Comparison of ENCODE assay signal across 8 cellular contexts in genomic region chr6:11144393-11144829, GRCh38. TPM values are rescaled to one million over a fixed set of nuclear protein-coding genes. Genes with fewer than 3 reads are reported as not detected.
DNase-seq lines count a peak whose midpoint lies in the region; ATAC-seq and TF ChIP-seq lines count a peak whose summit lies in the region.

No MANE protein-coding gene starts in this region.

- peak; percentile 78 for DNase-seq in GM13977 (ENCODE audit: low spot score)
- DNase-seq in NOMO-1 treated with dmso at 0.1 percent for 144 hours (lab: John Stamatoyannopoulos, UW; ENCODE audit: unreplicated experiment), result peak; percentile 47
- peak; percentile 88 for DNase-seq in activated CD8-positive, alpha-beta memory T cell treated with anti-CD3 and anti-CD28 coated beads, Interleukin-2, amount 10 ng/mL, durations not matched to agents 7 days and 5 days
- DNase-seq in epidermal melanocyte (ENCODE audit: insufficient read length, low spot score), result peak; percentile 54
- peak; percentile 81 for DNase-seq in mucosa of gallbladder (ENCODE audit: low spot score)
- peak; percentile 86 for DNase-seq in stimulated activated CD8-positive, alpha-beta memory T cell treated with anti-CD3 and anti-CD28 coated beads, Interleukin-4, amount 100 ng/mL, for 48 hours

- no peaks in the 10 kb centered on the region for H3K36me3 Mint-ChIP-seq in activated CD8-positive, alpha-beta memory T cell treated with anti-CD3 and anti-CD28 coated beads, Interleukin-2, amount 10 ng/mL, durations not matched to agents 7 days and 5 days

- peak overlapping the region; percentile 74; the same call in 1 of the 2 replicates for H3K27ac ChIP-seq in ACC112 (ENCODE audit: low read depth, low read length)

- ATAC-seq in HG03159 (IDR thresholded peaks at IDR 0.05; ENCODE audit: unreplicated experiment), result peak; percentile 87
- ATAC-seq in activated CD8-positive, alpha-beta memory T cell treated with anti-CD3 and anti-CD28 coated beads, Interleukin-2, amount 10 ng/mL, durations not matched to agents 7 days and 5 days, result peak; percentile 97

- in situ Hi-C loops in GM13977 (cut with MboI; ENCODE audit: low pct_unique_long_range_greater_than_20kb, low sequenced_read_pairs, unreplicated experiment), result loop anchor here (10.0 kb wide), 2 partner anchors 350 to 430 kb away; no protein-coding TSS in a partner anchor

- no peaks in the 10 kb centered on the region for H3K9me3 Mint-ChIP-seq in activated CD8-positive, alpha-beta memory T cell treated with anti-CD3 and anti-CD28 coated beads, Interleukin-2, amount 10 ng/mL, durations not matched to agents 7 days and 5 days (ENCODE audit: low read depth)

- peak; percentile 97 for TF ChIP-seq CTCF in GM13977 (IDR thresholded peaks at IDR 0.05; ENCODE audit: extremely low read depth, insufficient read depth, missing control alignments)

- peaks cover 5% of the 10 kb centered on the region for H3K4me1 Mint-ChIP-seq in activated CD8-positive, alpha-beta memory T cell treated with anti-CD3 and anti-CD28 coated beads, Interleukin-2, amount 10 ng/mL, durations not matched to agents 7 days and 5 days

- no peak overlapping the region for H3K4me3 Mint-ChIP-seq in activated CD8-positive, alpha-beta memory T cell treated with anti-CD3 and anti-CD28 coated beads, Interleukin-2, amount 10 ng/mL, durations not matched to agents 7 days and 5 days

- H3K27me3 Mint-ChIP-seq in activated CD8-positive, alpha-beta memory T cell treated with anti-CD3 and anti-CD28 coated beads, Interleukin-2, amount 10 ng/mL, durations not matched to agents 7 days and 5 days, result no peaks in the 10 kb centered on the region

- no peaks in the 10 kb centered on the region for H3K27me3 ChIP-seq in ACC112 (ENCODE audit: insufficient read depth, low read length)

- peaks cover 26% of the 10 kb centered on the region for H3K4me1 ChIP-seq in ACC112 (ENCODE audit: control insufficient read depth, insufficient read depth, low read length, unreplicated experiment)

- CTCF ChIA-PET in activated CD8-positive, alpha-beta memory T cell treated with anti-CD3 and anti-CD28 coated beads, Interleukin-2, amount 10 ng/mL, durations not matched to agents 7 days and 5 days (lab: Charles Lee), result interaction anchor here (0.6 to 6.2 kb wide), 17 partner anchors 10 to 431 kb away, joined by 3 to 111 read pairs (median 4); no protein-coding TSS in a partner anchor

- H3K27ac Mint-ChIP-seq in activated CD8-positive, alpha-beta memory T cell treated with anti-CD3 and anti-CD28 coated beads, Interleukin-2, amount 10 ng/mL, durations not matched to agents 7 days and 5 days, result peak overlapping the region; percentile 13

- H3K4me3 ChIP-seq in ACC112 (ENCODE audit: low read depth, low read length), result no peak overlapping the region

- H3K36me3 ChIP-seq in ACC112 (ENCODE audit: insufficient read depth, low read length), result no peaks in the 10 kb centered on the region

- H2AFZ ChIP-seq in ACC112 (ENCODE audit: low read length, unreplicated experiment), result no peak overlapping the region

- no peaks in the 10 kb centered on the region for H3K79me2 ChIP-seq in ACC112 (ENCODE audit: control insufficient read depth, insufficient read depth, low read length, unreplicated experiment)

RNA-seq across cellular contexts. Expression of gene ERVFRD-1, which starts 32.9 kb away (rescaled TPM):
- total RNA-seq in activated CD8-positive, alpha-beta memory T cell treated with anti-CD3 and anti-CD28 coated beads, Interleukin-2, amount 10 ng/mL, durations not matched to agents 7 days and 5 days, result not detected
- total RNA-seq in mucosa of gallbladder, result 0.40 TPM

RNA-seq across cellular contexts. Expression of gene SMIM13, which starts 50.8 kb away (rescaled TPM):
- total RNA-seq in activated CD8-positive, alpha-beta memory T cell treated with anti-CD3 and anti-CD28 coated beads, Interleukin-2, amount 10 ng/mL, durations not matched to agents 7 days and 5 days, result 10 to 100 TPM in 1 of 2 experiments, 1 to 10 TPM in 1; 9.1 to 11.5 TPM
- 9.2 TPM for total RNA-seq in mucosa of gallbladder
